In the genomic region with DNA sequence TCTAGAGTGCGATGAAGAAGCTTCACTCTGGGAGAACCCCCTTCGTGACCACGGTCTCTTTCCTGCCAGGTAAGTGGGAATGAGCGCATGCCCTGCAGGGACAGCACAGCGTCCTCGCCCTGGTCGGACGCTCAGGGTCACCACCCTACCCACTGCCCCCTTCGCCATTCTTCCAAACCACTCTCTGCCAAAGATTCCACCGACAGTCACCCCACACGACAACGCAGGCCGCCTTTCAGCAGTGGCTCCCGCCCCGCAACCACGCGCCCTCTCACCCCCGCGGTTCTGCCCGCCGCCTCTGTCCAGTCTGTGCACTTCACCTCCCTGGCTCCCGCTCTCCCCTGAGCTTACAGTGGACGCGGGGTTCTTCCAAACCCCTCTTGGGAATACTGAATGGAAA, we compare ENCODE assay signal across 8 cellular contexts.
DNase-seq lines count a peak whose midpoint lies in the region; ATAC-seq lines count a peak whose summit lies in the region.
"Not testable (repeated sequence)": the region's sequence is repeated elsewhere in the genome, so short reads cannot be mapped to it uniquely, and the experiment has no call there.

No MANE protein-coding gene starts in this region.

- ATAC-seq in T-helper 17 cell: peak; percentile 13
- not testable (repeated sequence) for ATAC-seq in activated T-helper 17 cell treated with anti-CD3 and anti-CD28 coated beads, Interleukin-2, amount 50 U/mL, for 72 hours (replicated peaks); activated naive CD8-positive, alpha-beta T cell treated with anti-CD3 and anti-CD28 coated beads, Interleukin-2, amount 10 ng/mL, durations not matched to agents 7 days and 5 days (ENCODE audit: low read depth)

- not testable (repeated sequence) for H3K4me1 Mint-ChIP-seq in T-helper 17 cell; activated T-helper 17 cell treated with anti-CD3 and anti-CD28 coated beads, Interleukin-2, amount 50 U/mL, for 72 hours; activated naive CD4-positive, alpha-beta T cell treated with anti-CD3 and anti-CD28 coated beads for 36 hours (ENCODE audit: low read depth); activated naive CD8-positive, alpha-beta T cell treated with anti-CD3 and anti-CD28 coated beads, Interleukin-2, amount 10 ng/mL, durations not matched to agents 7 days and 5 days

- intact Hi-C loops in activated naive CD4-positive, alpha-beta T cell treated with anti-CD3 and anti-CD28 coated beads for 36 hours (cut with micrococcal nuclease): not testable (repeated sequence)

- POLR2A ChIA-PET in activated naive CD8-positive, alpha-beta T cell treated with anti-CD3 and anti-CD28 coated beads, Interleukin-2, amount 10 ng/mL, durations not matched to agents 7 days and 5 days (lab: Charles Lee): not testable (repeated sequence)

- not testable (repeated sequence) for H3K4me3 Mint-ChIP-seq in T-helper 17 cell; activated naive CD8-positive, alpha-beta T cell treated with anti-CD3 and anti-CD28 coated beads, Interleukin-2, amount 10 ng/mL, durations not matched to agents 7 days and 5 days
- peak overlapping the region; percentile 33 for H3K4me3 Mint-ChIP-seq in activated T-helper 17 cell treated with anti-CD3 and anti-CD28 coated beads, Interleukin-2, amount 50 U/mL, for 72 hours
- H3K4me3 Mint-ChIP-seq in activated naive CD4-positive, alpha-beta T cell treated with anti-CD3 and anti-CD28 coated beads for 36 hours: peak overlapping the region; percentile 53

- CTCF ChIA-PET in activated naive CD4-positive, alpha-beta T cell treated with anti-CD3 and anti-CD28 coated beads for 36 hours (lab: Charles Lee): not testable (repeated sequence)

- H3K9me3 ChIP-seq in T-helper 17 cell (ENCODE audit: control insufficient read depth, low read length, poor library complexity, severe bottlenecking): not testable (repeated sequence)

- not testable (repeated sequence) for H3K27ac Mint-ChIP-seq in T-helper 17 cell; activated T-helper 17 cell treated with anti-CD3 and anti-CD28 coated beads, Interleukin-2, amount 50 U/mL, for 72 hours; activated naive CD4-positive, alpha-beta T cell treated with anti-CD3 and anti-CD28 coated beads for 36 hours; activated naive CD8-positive, alpha-beta T cell treated with anti-CD3 and anti-CD28 coated beads, Interleukin-2, amount 10 ng/mL, durations not matched to agents 7 days and 5 days

- H3K27me3 Mint-ChIP-seq in T-helper 17 cell; activated T-helper 17 cell treated with anti-CD3 and anti-CD28 coated beads, Interleukin-2, amount 50 U/mL, for 72 hours; activated naive CD4-positive, alpha-beta T cell treated with anti-CD3 and anti-CD28 coated beads for 36 hours (ENCODE audit: low read depth); activated naive CD8-positive, alpha-beta T cell treated with anti-CD3 and anti-CD28 coated beads, Interleukin-2, amount 10 ng/mL, durations not matched to agents 7 days and 5 days: not testable (repeated sequence)

- not testable (repeated sequence) for H3K9me3 Mint-ChIP-seq in activated T-helper 17 cell treated with anti-CD3 and anti-CD28 coated beads, Interleukin-2, amount 50 U/mL, for 72 hours; activated naive CD4-positive, alpha-beta T cell treated with anti-CD3 and anti-CD28 coated beads for 36 hours; activated naive CD8-positive, alpha-beta T cell treated with anti-CD3 and anti-CD28 coated beads, Interleukin-2, amount 10 ng/mL, durations not matched to agents 7 days and 5 days

- not testable (repeated sequence) for DNase-seq in T-helper 17 cell
- peak; percentile 6 for DNase-seq in activated CD4-positive, alpha-beta T cell treated with anti-CD3 and anti-CD28 coated beads for 48 hours
- peak; percentile 49 for DNase-seq in activated CD8-positive, alpha-beta memory T cell treated with anti-CD3 and anti-CD28 coated beads, Interleukin-2, amount 50 U/mL, for 48 hours
- peak; percentile 19 for DNase-seq in activated naive CD4-positive, alpha-beta T cell treated with anti-CD3 and anti-CD28 coated beads for 36 hours
- DNase-seq in activated naive CD8-positive, alpha-beta T cell treated with anti-CD3 and anti-CD28 coated beads, Interleukin-2, amount 10 ng/mL, durations not matched to agents 7 days and 5 days: peak; percentile 29
- DNase-seq in stimulated activated CD4-positive, alpha-beta T cell treated with anti-CD3 and anti-CD28 coated beads, Interleukin-12 subunit alpha, Interleukin-12 subunit beta, amount 100 ng/mL, for 4 hours: peak; percentile 0
- DNase-seq in stimulated activated CD4-positive, alpha-beta T cell treated with anti-CD3 and anti-CD28 coated beads, Interleukin-4, amount 100 ng/mL, for 1 hour: peak; percentile 2

- not testable (repeated sequence) for H3K36me3 Mint-ChIP-seq in T-helper 17 cell (ENCODE audit: low read depth); activated T-helper 17 cell treated with anti-CD3 and anti-CD28 coated beads, Interleukin-2, amount 50 U/mL, for 72 hours (ENCODE audit: low read depth); activated naive CD4-positive, alpha-beta T cell treated with anti-CD3 and anti-CD28 coated beads for 36 hours (ENCODE audit: low read depth); activated naive CD8-positive, alpha-beta T cell treated with anti-CD3 and anti-CD28 coated beads, Interleukin-2, amount 10 ng/mL, durations not matched to agents 7 days and 5 days
